Comparison of ENCODE assay signal across 8 cellular contexts in genomic region chr6:156780962-156781705, GRCh38. TPM values are rescaled to one million over a fixed set of nuclear protein-coding genes. Genes with fewer than 3 reads are reported as not detected.
A peak's percentile ranks its signal among the peaks of the same experiment; 100 is the strongest.
DNase-seq lines count a peak whose midpoint lies in the region; ATAC-seq, FAIRE-seq and TF ChIP-seq lines count a peak whose summit lies in the region.

No MANE protein-coding gene starts in this region.

- CTCF ChIA-PET in Panc1 (lab: Charles Lee), result no interaction called here

- H3K4me1 ChIP-seq in Panc1 (ENCODE audit: control insufficient read depth, insufficient read depth, low read length), result peaks cover 41% of the 10 kb centered on the region; the same call in 1 of the 2 replicates
- peaks cover 11% of the 10 kb centered on the region for H3K4me1 ChIP-seq in rectal smooth muscle tissue (ENCODE audit: control insufficient read depth, insufficient read depth, low read length)

- H3K27ac ChIP-seq in Panc1 (ENCODE audit: low read length), result peak overlapping the region; percentile 95
- peak overlapping the region; percentile 95 for H3K27ac ChIP-seq in epithelial cell of prostate
- H3K27ac ChIP-seq in rectal smooth muscle tissue (ENCODE audit: low read depth, low read length), result peak overlapping the region; percentile 56

- H3K27me3 ChIP-seq in Panc1 (ENCODE audit: control insufficient read depth, insufficient read depth, low read length) (no peaks in the 10 kb centered on the region), rectal smooth muscle tissue (ENCODE audit: control insufficient read depth, insufficient read depth, low read length) (no peaks in the 10 kb centered on the region)

- no peak overlapping the region for H3K9ac ChIP-seq in rectal smooth muscle tissue (ENCODE audit: low read length)

- no peaks in the 10 kb centered on the region for H3K9me3 ChIP-seq in Panc1 (ENCODE audit: control insufficient read depth, insufficient read depth, low read depth, low read length)

- no peak for DNase-seq in GM12892 (ENCODE audit: insufficient read length)
- DNase-seq in Panc1 (ENCODE audit: low read depth, low spot score), result no peak
- no peak for DNase-seq in epithelial cell of prostate (ENCODE audit: low read depth, low spot score)
- DNase-seq in NCI-H526 treated with DMSO at 0.1 percent for 48 hours (lab: John Stamatoyannopoulos, UW), result no peak
- no peak for DNase-seq in GM13976 (ENCODE audit: low spot score)
- no peak for DNase-seq in Ammon's horn (ENCODE audit: low spot score)

- no peak for TF ChIP-seq POLR2A in GM12892 (IDR thresholded peaks at IDR 0.05; ENCODE audit: low read depth, low read length)

- no TSS peak for BruUV-seq in Panc1 (replicated peaks; lab: Mats Ljungman, UMichigan)

- peak; percentile 9 for FAIRE-seq in GM12892 (lab: Jason Lieb, UNC)

- H3K36me3 ChIP-seq in Panc1 (ENCODE audit: control insufficient read depth, insufficient read depth, low read length), result peaks cover 3% of the 10 kb centered on the region
- H3K36me3 ChIP-seq in rectal smooth muscle tissue (ENCODE audit: control insufficient read depth, insufficient read depth, low read length), result no peaks in the 10 kb centered on the region

- ATAC-seq in Panc1, result no peak
- ATAC-seq in HG03521 (IDR thresholded peaks at IDR 0.05; ENCODE audit: unreplicated experiment), result no peak

- TF ChIP-seq CTCF in Panc1 (IDR thresholded peaks at IDR 0.05), result no peak
- TF ChIP-seq CTCF in GM13976 (IDR thresholded peaks at IDR 0.05; ENCODE audit: borderline replicate concordance, control extremely low read depth, extremely low read depth, insufficient read depth, missing control alignments), result no peak

- H3K4me3 ChIP-seq in Panc1 (ENCODE audit: low read depth in 2 of 2, low read length in 2 of 2), result peak overlapping the region; percentile 91 to 95
- peak overlapping the region; percentile 94 for H3K4me3 ChIP-seq in rectal smooth muscle tissue (ENCODE audit: low read length)

- POLR2A ChIA-PET in Panc1 (lab: Charles Lee), result no interaction called here

- in situ Hi-C loops in Panc1 (cut with HindIII; ENCODE audit: low pct_unique_long_range_greater_than_20kb, low sequenced_read_pairs) (no loop called here), GM13976 (cut with MboI; ENCODE audit: low sequenced_read_pairs, unreplicated experiment) (loop anchor here (10.0 kb wide), 1 partner anchor 244 kb away; no protein-coding TSS in a partner anchor)

- intact Hi-C loops in Panc1 (cut with micrococcal nuclease; ENCODE audit: unreplicated experiment), result loop anchor here (5.0 to 10.0 kb wide), 3 partner anchors 216 to 1454 kb away; no protein-coding TSS in a partner anchor

RNA-seq across cellular contexts. Expression of gene ARID1B, which starts 4.0 kb away (rescaled TPM):
- polyA plus RNA-seq in GM12892 (2012; ENCODE audit: missing spikeins), result 42.4 TPM
- total RNA-seq in Panc1 (2021; ENCODE audit: unreplicated experiment), result 91.7 TPM
- polyA plus RNA-seq in Panc1 (2012; ENCODE audit: insufficient read length), result 53.4 TPM
